In genomic region chr1:150514913-150515327, GRCh38 we compare ENCODE assay signal across 8 cellular contexts. TPM values are rescaled to one million over a fixed set of nuclear protein-coding genes. Genes with fewer than 3 reads are reported as not detected.
DNase-seq lines count a peak whose midpoint lies in the region; ATAC-seq, FAIRE-seq and TF ChIP-seq lines count a peak whose summit lies in the region.

No MANE protein-coding gene starts in this region.

- ATAC-seq in psoas muscle: peak in 2 of 4 donors; percentile 23 to 35

- DNase-seq in RWPE1 (ENCODE audit: low spot score) (no peak), fibroblast of mammary gland (ENCODE audit: low read depth) (no peak), psoas muscle (no peak), NCI-H82 treated with DMSO at 0.1 percent for 48 hours (lab: John Stamatoyannopoulos, UW; ENCODE audit: unreplicated experiment) (no peak), GM19239 (ENCODE audit: insufficient read length, low spot score) (no peak), SKM-1 treated with dmso at 0.1 percent for 144 hours (lab: John Stamatoyannopoulos, UW; ENCODE audit: unreplicated experiment) (no peak), NCI-H226 (no peak)

- WGBS in psoas muscle, 3 donors: 24 to 27% (median 24%) methylated on average over 21 of the region's 21 CpGs

- peak overlapping the region; percentile 89 for H3K27ac ChIP-seq in RWPE1
- H3K27ac ChIP-seq in psoas muscle: peak overlapping the region; percentile 94

- CTCF ChIA-PET in RWPE1 (lab: Yijun Ruan, JAX): interaction anchor here (0.5 to 1.7 kb wide), 6 partner anchors 18 to 95 kb away, joined by 3 to 8 read pairs (median 4); partner anchors contain the start of gene MCL1

- peaks cover 6% of the 10 kb centered on the region for H3K4me1 ChIP-seq in psoas muscle

- H3K4me3 ChIP-seq in GM12875 (ENCODE audit: low read depth, low read length) (peak overlapping the region; percentile 85), fibroblast of mammary gland (ENCODE audit: control insufficient read depth, low read depth, low read length) (peak overlapping the region; percentile 49), psoas muscle (peak overlapping the region; percentile 74)

- intact Hi-C loops in psoas muscle (cut with DNase I): loop anchor here in 1 of 2 donors (5.0 kb wide), 1 partner anchor 38 kb away; no protein-coding TSS in a partner anchor

- TF ChIP-seq CTCF in GM12875 (IDR thresholded peaks at IDR 0.05; ENCODE audit: borderline replicate concordance, insufficient read depth, low read depth, low read length) (no peak), RWPE1 (conservative IDR thresholded peaks at IDR 0.05; ENCODE audit: low read depth) (no peak), fibroblast of mammary gland (conservative IDR thresholded peaks at IDR 0.05; ENCODE audit: control insufficient read depth, insufficient read depth, low read depth, low read length) (no peak), psoas muscle (IDR thresholded peaks at IDR 0.05) (no peak)

- H3K36me3 ChIP-seq in psoas muscle (ENCODE audit: insufficient read depth in 1 of 2, low read depth in 1 of 2): peaks cover 0 to 24% of the 10 kb centered on the region in 2 donors

- H3K27me3 ChIP-seq in psoas muscle (ENCODE audit: insufficient read depth in 3 of 3, low read length in 2 of 3): no peaks in the 10 kb centered on the region

- POLR2A ChIA-PET in RWPE1 (lab: Yijun Ruan, JAX; ENCODE audit: low non-redundant PET): interaction anchor here (0.5 to 0.6 kb wide), 2 partner anchors 18 to 53 kb away, joined by 3 read pairs; no protein-coding TSS in a partner anchor

- H3K9me3 ChIP-seq in psoas muscle: no peaks in the 10 kb centered on the region

- no peak for FAIRE-seq in GM19239 (lab: Jason Lieb, UNC)

RNA-seq across cellular contexts. Expression of gene FALEC, which starts 0.6 kb away (rescaled TPM):
- not detected for total RNA-seq in psoas muscle
- polyA plus RNA-seq in psoas muscle: 1 to 10 TPM in 1 of 3 donors, under 1 TPM in 2; 0.38 to 1.2 (median 0.39) TPM

RNA-seq across cellular contexts. Expression of gene ECM1, which starts 7.0 kb away (rescaled TPM):
- 1 to 10 TPM; 2.9 to 4.6 (median 4.1) TPM for total RNA-seq in psoas muscle
- 1 to 10 TPM; 1.8 to 8.5 (median 2.7) TPM for polyA plus RNA-seq in psoas muscle

RNA-seq across cellular contexts. Expression of gene TARS2, which starts 27.7 kb away (rescaled TPM):
- total RNA-seq in psoas muscle: 10 to 100 TPM; 20.8 to 44.5 (median 32.9) TPM
- 10 to 100 TPM in 2 of 3 donors, 1 to 10 TPM in 1; 9.6 to 24.0 (median 13.5) TPM for polyA plus RNA-seq in psoas muscle

RNA-seq across cellular contexts. Expression of gene ADAMTSL4, which starts 34.3 kb away (rescaled TPM):
- 100 to 1,000 TPM in 1 of 4 donors, 10 to 100 TPM in 3; 17.1 to 109 (median 31.6) TPM for total RNA-seq in psoas muscle
- polyA plus RNA-seq in psoas muscle: 10 to 100 TPM in 2 of 3 donors, 1 to 10 TPM in 1; 7.4 to 32.6 (median 20.4) TPM
